In genomic region chr19:13117772-13118423, GRCh38 we compare ENCODE assay signal across 8 cellular contexts. TPM values are rescaled to one million over a fixed set of nuclear protein-coding genes. Genes with fewer than 3 reads are reported as not detected.
DNase-seq lines count a peak whose midpoint lies in the region; ATAC-seq, FAIRE-seq and TF ChIP-seq lines count a peak whose summit lies in the region.

Gene NACC1, plus strand, starts transcription at chr19:13118264. Its CDS starts 16,944 bp downstream, at chr19:13135208.

- DNase-seq in NK-92 treated with Interleukin-12 subunit alpha and Interleukin-12 subunit beta, amount 100 ng/mL, for 24 hours (lab: John Stamatoyannopoulos, UW): peak; percentile 78
- DNase-seq in NK-92 (lab: John Stamatoyannopoulos, UW; ENCODE audit: unreplicated experiment): no peak
- peak; percentile 80 for DNase-seq in NCI-H226
- DNase-seq in central memory CD4-positive, alpha-beta T cell: peak; percentile 86
- DNase-seq in keratinocyte (ENCODE audit: low read depth, low spot score): no peak
- peak; percentile 81 to 90 (median 85) for DNase-seq in stimulated activated CD4-positive, alpha-beta T cell treated with anti-CD3 and anti-CD28 coated beads, Interleukin-12 subunit alpha, Interleukin-12 subunit beta, amount 100 ng/mL, for 48 hours (ENCODE audit: low read depth in 2 of 3, low spot score in 1 of 3)

- peaks cover 17% of the 10 kb centered on the region for H4K20me1 ChIP-seq in keratinocyte (ENCODE audit: control insufficient read depth, extremely low read depth, insufficient read depth, low read length)

- peak within 1 kb of the TSS; percentile 84 for H3K27ac ChIP-seq in keratinocyte (ENCODE audit: control insufficient read depth, insufficient read depth, low read length)

- no peaks in the 10 kb centered on the region for H3K9me1 ChIP-seq in keratinocyte (ENCODE audit: control insufficient read depth, extremely low read depth, insufficient read depth, low read length)

- dilution Hi-C loops in keratinocyte (cut with MboI; ENCODE audit: extremely low pct_ligation_motif_present, low sequenced_read_pairs): no loop called here

- peak within 1 kb of the TSS; percentile 90 for H3K4me2 ChIP-seq in keratinocyte (ENCODE audit: control insufficient read depth, extremely low read depth, insufficient read depth, low read depth, low read length)

- ATAC-seq in HG03103 (IDR thresholded peaks at IDR 0.05; ENCODE audit: low read depth, unreplicated experiment): peak; percentile 53
- peak; percentile 77 to 83 for ATAC-seq in activated CD4-positive, CD25-positive, alpha-beta regulatory T cell treated with anti-CD3 and anti-CD28 coated beads, Interleukin-2, amount 50 U/mL, for 24 hours

- H3K9ac ChIP-seq in keratinocyte (ENCODE audit: control insufficient read depth, extremely low read depth, insufficient read depth, low read length): peak within 1 kb of the TSS; percentile 91

- peaks cover 32% of the 10 kb centered on the region for H3K4me1 ChIP-seq in keratinocyte (ENCODE audit: control insufficient read depth, extremely low read depth, insufficient read depth, low read length)

- H2AFZ ChIP-seq in keratinocyte (ENCODE audit: control insufficient read depth, low read length): peak within 1 kb of the TSS; percentile 74

- no peak for TF ChIP-seq CTCF in keratinocyte (optimal IDR thresholded peaks at IDR 0.05 in 1 of 3, IDR thresholded peaks at IDR 0.05 in 1 of 3, conservative IDR thresholded peaks at IDR 0.05 in 1 of 3; ENCODE audit: extremely low read depth in 1 of 3, insufficient read depth in 2 of 3, low read length in 3 of 3)

- FAIRE-seq in keratinocyte (lab: Jason Lieb, UNC): no peak

- peaks cover 19 to 25% of the 10 kb centered on the region in 2 experiments for H3K36me3 ChIP-seq in keratinocyte (ENCODE audit: control insufficient read depth in 2 of 2, extremely low read depth in 1 of 2, insufficient read depth in 2 of 2, low read length in 2 of 2)

- peak within 1 kb of the TSS; percentile 85 to 96 (median 95) for H3K4me3 ChIP-seq in keratinocyte (ENCODE audit: control insufficient read depth in 2 of 3, extremely low read depth in 1 of 3, insufficient read depth in 2 of 3, low read depth in 1 of 3, low read length in 3 of 3)

- H3K27me3 ChIP-seq in keratinocyte (ENCODE audit: control insufficient read depth, extremely low read depth, insufficient read depth, low read length): no peaks in the 10 kb centered on the region

- peaks cover 62% of the 10 kb centered on the region for H3K79me2 ChIP-seq in keratinocyte (ENCODE audit: control insufficient read depth, insufficient read depth, low read length)

- H3K9me3 ChIP-seq in keratinocyte (ENCODE audit: control insufficient read depth, low read depth, low read length): no peaks in the 10 kb centered on the region

RNA-seq across cellular contexts. Expression of gene NACC1, which starts in this region (rescaled TPM):
- polyA plus RNA-seq in keratinocyte: 32.9 to 63.2 TPM (median 56.4 TPM) in 3 replicates
- 7.8 TPM for polyA plus RNA-seq in keratinocyte (2011; ENCODE audit: low read depth)
- 65.8 and 136 TPM in 2 replicates for polyA plus RNA-seq in keratinocyte (2011; cell fraction: cytosol; rRNA removed)
- 67.5 and 126 TPM in 2 replicates for polyA plus RNA-seq in keratinocyte (2011; cell fraction: nucleus; rRNA removed)
- 19.0 and 54.1 TPM in 2 replicates for polyA plus RNA-seq in keratinocyte (2012; ENCODE audit: low replicate concordance)
- 57.3 to 123 TPM (median 88.9 TPM) in 3 replicates for polyA minus RNA-seq in keratinocyte
- polyA minus RNA-seq in keratinocyte (2011; cell fraction: cytosol; rRNA and poly(A)+ RNA removed): 190 TPM
- 58.6 and 62.1 TPM in 2 replicates for polyA minus RNA-seq in keratinocyte (2011; cell fraction: nucleus; rRNA and poly(A)+ RNA removed)

Comparison
In these comparisons a context has a peak if more than half of its experiments do, and no peak if none do; other contexts are left out.
1. DNase-seq: peak in NK-92 treated with Interleukin-12 subunit alpha and Interleukin-12 subunit beta, amount 100 ng/mL, for 24 hours (single experiment), NCI-H226 (single experiment), central memory CD4-positive, alpha-beta T cell (single experiment) and stimulated activated CD4-positive, alpha-beta T cell treated with anti-CD3 and anti-CD28 coated beads, Interleukin-12 subunit alpha, Interleukin-12 subunit beta, amount 100 ng/mL, for 48 hours (3 of 3); none in NK-92 (single experiment) and keratinocyte (single experiment).